In genomic region chr3:60355825-60356224, GRCh38 we compare ENCODE assay signal across 22 cellular contexts.
DNase-seq lines count a peak whose midpoint lies in the region; ATAC-seq, FAIRE-seq and TF ChIP-seq lines count a peak whose summit lies in the region.
"Had no signal": no experiment of that assay in that cellular context is flagged by ENCODE, and none has a peak within 500 bp of the region (broad histone marks: within the 10 kb centered on the region; RNA-seq: fewer than 3 reads in every experiment).

No MANE protein-coding gene starts in this region.

- FAIRE-seq in islet of Langerhans (lab: Jason Lieb, UNC): peak; percentile 43
- FAIRE-seq: G401.6, HTR-8/SVneo had no signal

- DNase-seq in NCI-H2171 treated with DMSO at 0.1 percent for 48 hours (lab: John Stamatoyannopoulos, UW): peak; percentile 60
- no peak for DNase-seq in NCI-H2171 (lab: John Stamatoyannopoulos, UW)
- DNase-seq in NCI-H1436 treated with DMSO at 0.1 percent for 48 hours (lab: John Stamatoyannopoulos, UW): peak; percentile 84
- DNase-seq in NCI-H69 (lab: John Stamatoyannopoulos, UW): peak; percentile 72
- DNase-seq in smooth muscle cell (lab: John Stamatoyannopoulos, UW; ENCODE audit: unreplicated experiment): no peak
- no peak for DNase-seq in aorta
- DNase-seq: DMS53, GM23248, H7, KBM-7, MV-4-11, NCI-H2029 treated with DMSO at 0.1 percent for 48 hours, NCI-H345, NCI-H510A treated with DMSO at 0.1 percent for 48 hours, NCI-H82, SHP77 treated with DMSO at 0.1 percent for 48 hours had no signal

- H3K36me3 ChIP-seq in smooth muscle cell (ENCODE audit: low read depth) (no peaks in the 10 kb centered on the region), aorta (ENCODE audit: control insufficient read depth in 1 of 2, insufficient read depth in 2 of 2, low read length in 1 of 2) (no peaks in the 10 kb centered on the region)

- H3K27me3 ChIP-seq in smooth muscle cell (ENCODE audit: low read depth): no peaks in the 10 kb centered on the region
- H3K27me3 ChIP-seq in aorta (ENCODE audit: control insufficient read depth in 1 of 2, insufficient read depth in 2 of 2, low read length in 1 of 2): no peaks in the 10 kb centered on the region

- H3K4me1 ChIP-seq in smooth muscle cell (ENCODE audit: low read depth) (no peaks in the 10 kb centered on the region), aorta (ENCODE audit: control insufficient read depth in 1 of 2, insufficient read depth in 2 of 2, low read length in 2 of 2) (no peaks in the 10 kb centered on the region)

- no peak for TF ChIP-seq CTCF in smooth muscle cell (IDR thresholded peaks at IDR 0.05; ENCODE audit: borderline replicate concordance, insufficient read depth, poor library complexity, severe bottlenecking)

- H3F3A ChIP-seq in smooth muscle cell (ENCODE audit: low read depth): no peaks in the 10 kb centered on the region

- 54% methylated on average over 2 of the region's 2 CpGs for WGBS in smooth muscle cell (ENCODE audit: low lambda C conversion rate)
- WGBS in aorta, 2 donors: 36 to 67% methylated on average over 2 of the region's 2 CpGs

- no peaks in the 10 kb centered on the region for H4K20me1 ChIP-seq in smooth muscle cell (ENCODE audit: low read depth)

- no peak overlapping the region for H3K4me3 ChIP-seq in smooth muscle cell
- no peak overlapping the region for H3K4me3 ChIP-seq in aorta (ENCODE audit: low read length in 2 of 2)
- H3K4me3 ChIP-seq: GM23248 had no signal

- intact Hi-C loops in aorta (cut with DNase I): no loop called here

- no peak overlapping the region for H2AFZ ChIP-seq in smooth muscle cell (ENCODE audit: low read depth)
- H2AFZ ChIP-seq: GM23248 had no signal

- H3K4me2 ChIP-seq in smooth muscle cell: no peak overlapping the region

- ATAC-seq in aorta (ENCODE audit: low FRiP score) (no peak), GM18519 (IDR thresholded peaks at IDR 0.05; ENCODE audit: low FRiP score, unreplicated experiment) (no peak)
- ATAC-seq: Panc1 had no signal

- H3K79me2 ChIP-seq in smooth muscle cell (ENCODE audit: low read depth): no peaks in the 10 kb centered on the region

- no peak overlapping the region for H3K27ac ChIP-seq in smooth muscle cell (ENCODE audit: low read depth)
- no peak overlapping the region for H3K27ac ChIP-seq in aorta (ENCODE audit: low read depth in 1 of 2, low read length in 2 of 2)
- H3K27ac ChIP-seq: GM23248, RWPE1 had no signal

- H3K9me3 ChIP-seq in smooth muscle cell (replicated peaks; ENCODE audit: low read depth) (no peaks in the 10 kb centered on the region), aorta (ENCODE audit: control insufficient read depth, low read length) (no peaks in the 10 kb centered on the region)

- no peak overlapping the region for H3K9ac ChIP-seq in smooth muscle cell (ENCODE audit: low read depth)
- H3K9ac ChIP-seq: GM23248 had no signal

Comparison
In these comparisons a context has a peak if more than half of its experiments do, and no peak if none do; other contexts are left out.
1. DNase-seq: peak in NCI-H2171 treated with DMSO at 0.1 percent for 48 hours (single experiment), NCI-H1436 treated with DMSO at 0.1 percent for 48 hours (single experiment) and NCI-H69 (single experiment); none in NCI-H2171 (single experiment), smooth muscle cell (single experiment) and aorta (0 of 2).